29 cellular contexts compared by ENCODE assay signal in genomic region chr6:133863228-133863627, GRCh38.
"Had no signal": no experiment of that assay in that cellular context is flagged by ENCODE, and none has a peak within 500 bp of the region (broad histone marks: within the 10 kb centered on the region; RNA-seq: fewer than 3 reads in every experiment).

No MANE protein-coding gene starts in this region.

- DNase-seq: activated effector memory CD4-positive, alpha-beta T cell treated with anti-CD3 and anti-CD28 coated beads, Interleukin-2, amount 50 U/mL, for 16 hours; activated effector memory CD4-positive, alpha-beta T cell treated with Interleukin-2 at 50 U/mL for 16 hours; activated gamma-delta T cell; activated gamma-delta T cell treated with Interleukin-2 at 50 U/mL for 16 hours; activated naive CD4-positive, alpha-beta T cell; activated naive CD4-positive, alpha-beta T cell treated with anti-CD3 and anti-CD28 coated beads for 36 hours; activated naive CD4-positive, alpha-beta T cell treated with anti-CD3 and anti-CD28 coated beads, Interleukin-2, amount 10 ng/mL, durations not matched to agents 7 days and 5 days; activated naive CD4-positive, alpha-beta T cell treated with anti-CD3 and anti-CD28 coated beads, Interleukin-2, amount 50 U/mL, for 16 hours; activated naive CD4-positive, alpha-beta T cell treated with Interleukin-2 at 50 U/mL for 16 hours; activated naive CD8-positive, alpha-beta T cell treated with anti-CD3 and anti-CD28 coated beads for 36 hours; activated naive CD8-positive, alpha-beta T cell treated with anti-CD3 and anti-CD28 coated beads, Interleukin-2, amount 10 ng/mL, durations not matched to agents 7 days and 5 days; activated naive CD8-positive, alpha-beta T cell treated with anti-CD3 and anti-CD28 coated beads, Interleukin-2, amount 50 U/mL, for 24 hours; activated T-cell treated with anti-CD3 and anti-CD28 coated beads, Interleukin-2, amount 50 U/mL, for 24 hours; activated T-cell treated with anti-CD3 and anti-CD28 coated beads, Interleukin-2, amount 50 U/mL, for 4 hours; activated T-cell treated with anti-CD3 and anti-CD28 coated beads, Interleukin-2, amount 50 U/mL, for 48 hours; activated T-cell treated with anti-CD3 and anti-CD28 coated beads, Interleukin-2, amount 50 U/mL, for 72 hours; adrenal gland; amniotic stem cell; amygdala; anterior cingulate cortex; aorta; body of pancreas; brain microvascular endothelial cell; caudate nucleus; central memory CD4-positive, alpha-beta T cell; cerebellar nuclear complex had no signal

- H3K27ac ChIP-seq: adrenal gland, ascending aorta, body of pancreas, brain microvascular endothelial cell, breast epithelium, cardiac muscle cell had no signal

- H3K36me3 ChIP-seq: adrenal gland, ascending aorta, brain microvascular endothelial cell, breast epithelium, cardiac muscle cell had no signal

- H3K4me3 ChIP-seq: adrenal gland, ascending aorta, body of pancreas, breast epithelium, cardiac muscle cell had no signal

- H3K4me1 ChIP-seq: adrenal gland, ascending aorta, body of pancreas, breast epithelium had no signal

- H3K27me3 ChIP-seq: adrenal gland, ascending aorta, body of pancreas, brain microvascular endothelial cell, cardiac muscle cell had no signal
